ENCODE assay signal across 9 cellular contexts in genomic region chr22:44448271-44448780, GRCh38. TPM values are rescaled to one million over a fixed set of nuclear protein-coding genes. Genes with fewer than 3 reads are reported as not detected.
DNase-seq lines count a peak whose midpoint lies in the region; ATAC-seq, FAIRE-seq and TF ChIP-seq lines count a peak whose summit lies in the region.
"Had no signal": no experiment of that assay in that cellular context is flagged by ENCODE, and none has a peak within 500 bp of the region (broad histone marks: within the 10 kb centered on the region; RNA-seq: fewer than 3 reads in every experiment).

No MANE protein-coding gene starts in this region.

- H3K27ac ChIP-seq in A673 (ENCODE audit: low read depth, low read length, poor library complexity, severe bottlenecking): no peak overlapping the region
- H3K27ac ChIP-seq: HL-60 had no signal

- peak overlapping the region; percentile 36 for H3K27ac Mint-ChIP-seq in MCF 10A (ENCODE audit: low read depth, unreplicated experiment)

- no peaks in the 10 kb centered on the region for H3K27me3 Mint-ChIP-seq in MCF 10A (ENCODE audit: insufficient read depth, unreplicated experiment)

- no peak for ATAC-seq in HG03097 (IDR thresholded peaks at IDR 0.05; ENCODE audit: low FRiP score, unreplicated experiment)
- no peak for ATAC-seq in GM21367 (IDR thresholded peaks at IDR 0.05; ENCODE audit: unreplicated experiment)

- H3K4me1 ChIP-seq in A673 (ENCODE audit: insufficient read depth, low read length, poor library complexity, severe bottlenecking): no peaks in the 10 kb centered on the region

- POLR2A ChIA-PET in A673 (lab: Charles Lee; ENCODE audit: low non-redundant PET) (no interaction called here), MCF 10A (lab: Yijun Ruan, JAX) (interaction anchor here (0.7 kb wide), 1 partner anchor 46 kb away, joined by 3 read pairs; no protein-coding TSS in a partner anchor)

- TF ChIP-seq CTCF in A673 (conservative IDR thresholded peaks at IDR 0.05; ENCODE audit: low read depth, low read length): no peak
- TF ChIP-seq CTCF in MCF 10A (IDR thresholded peaks at IDR 0.05; ENCODE audit: unreplicated experiment): no peak

- peak overlapping the region; percentile 9 for H3K4me3 Mint-ChIP-seq in MCF 10A (ENCODE audit: unreplicated experiment)

- peak; percentile 59 for DNase-seq in A673 (ENCODE audit: low spot score)
- peak; percentile 72 for DNase-seq in HTR-8/SVneo (ENCODE audit: insufficient read length, low spot score)
- DNase-seq in MCF 10A (ENCODE audit: unreplicated experiment): peak; percentile 99
- peak; percentile 89 for DNase-seq in mesenteric fat pad (ENCODE audit: low spot score)
- no peak for DNase-seq in KG1 (lab: John Stamatoyannopoulos, UW)
- DNase-seq in NOMO-1 treated with dmso at 0.1 percent for 144 hours (lab: John Stamatoyannopoulos, UW; ENCODE audit: unreplicated experiment): no peak

- no peaks in the 10 kb centered on the region for H3K36me3 ChIP-seq in A673 (ENCODE audit: insufficient read depth, low read length, poor library complexity, severe bottlenecking)

- no peaks in the 10 kb centered on the region for H3K9me3 ChIP-seq in A673 (ENCODE audit: low read depth, low read length, poor library complexity, severe bottlenecking)

- peaks cover 7% of the 10 kb centered on the region for H3K4me1 Mint-ChIP-seq in MCF 10A (ENCODE audit: insufficient read depth, unreplicated experiment)

- intact Hi-C loops in A673 (cut with micrococcal nuclease; ENCODE audit: unreplicated experiment) (no loop called here), MCF 10A (cut with micrococcal nuclease) (no loop called here)

- CTCF ChIA-PET in A673 (lab: Charles Lee): no interaction called here
- CTCF ChIA-PET in MCF 10A (lab: Yijun Ruan, JAX): interaction anchor here (0.6 kb wide), 1 partner anchor 652 kb away, joined by 3 read pairs; no protein-coding TSS in a partner anchor

- H3K9me3 Mint-ChIP-seq in MCF 10A (ENCODE audit: unreplicated experiment): peaks cover 7% of the 10 kb centered on the region

- BruUV-seq in A673 (replicated peaks; lab: Mats Ljungman, UMichigan) (no TSS peak), MCF 10A (replicated peaks; lab: Mats Ljungman, UMichigan) (no TSS peak)

- no peak overlapping the region for H3K4me3 ChIP-seq in A673 (ENCODE audit: low read depth, low read length, poor library complexity, severe bottlenecking)

- no peaks in the 10 kb centered on the region for H3K27me3 ChIP-seq in A673 (replicated peaks; ENCODE audit: insufficient read depth, low read depth, low read length, poor library complexity)

- no peaks in the 10 kb centered on the region for H3K36me3 Mint-ChIP-seq in MCF 10A (ENCODE audit: insufficient read depth, unreplicated experiment)

- FAIRE-seq in HTR-8/SVneo (lab: Jason Lieb, UNC): peak; percentile 58

RNA-seq across cellular contexts. Expression of gene RTL6, which starts 49.7 kb away (rescaled TPM):
- total RNA-seq in A673 (2021): 46.6 and 50.6 TPM in 2 replicates
- total RNA-seq in MCF 10A (2022): 18.8 and 25.0 TPM in 2 replicates
- total RNA-seq in mesenteric fat pad: 29.6 TPM

Comparison
In these comparisons a context has a peak if more than half of its experiments do, and no peak if none do; other contexts are left out.
1. DNase-seq: peak in A673 (single experiment), HTR-8/SVneo (single experiment), MCF 10A (single experiment) and mesenteric fat pad (single experiment); none in KG1 (single experiment) and NOMO-1 treated with dmso at 0.1 percent for 144 hours (single experiment).